ENCODE assay signal across 30 cellular contexts in genomic region chr6:129786548-129786947, GRCh38.
A peak's percentile ranks its signal among the peaks of the same experiment; 100 is the strongest.
DNase-seq lines count a peak whose midpoint lies in the region; ATAC-seq, FAIRE-seq and TF ChIP-seq lines count a peak whose summit lies in the region.
"Had no signal": no experiment of that assay in that cellular context is flagged by ENCODE, and none has a peak within 500 bp of the region (broad histone marks: within the 10 kb centered on the region; RNA-seq: fewer than 3 reads in every experiment).

No MANE protein-coding gene starts in this region.

- H3K27ac ChIP-seq in SK-N-SH (ENCODE audit: low read depth in 2 of 2, low read length in 1 of 2) (no peak overlapping the region), RWPE2 (ENCODE audit: poor library complexity, severe bottlenecking) (no peak overlapping the region)
- H3K27ac ChIP-seq: HL-60, neural progenitor cell, right atrium auricular region, upper lobe of right lung had no signal

- H3K27me3 ChIP-seq in SK-N-SH (ENCODE audit: insufficient read depth): no peaks in the 10 kb centered on the region
- no peaks in the 10 kb centered on the region for H3K27me3 ChIP-seq in RWPE2 (ENCODE audit: insufficient read depth, poor library complexity, severe bottlenecking)
- H3K27me3 ChIP-seq: neural progenitor cell, right atrium auricular region, upper lobe of right lung had no signal

- H3K9me3 ChIP-seq in SK-N-SH (no peaks in the 10 kb centered on the region), RWPE2 (ENCODE audit: severe bottlenecking) (no peaks in the 10 kb centered on the region)
- H3K9me3 ChIP-seq: right atrium auricular region, upper lobe of right lung had no signal

- no peaks in the 10 kb centered on the region for H4K20me1 ChIP-seq in SK-N-SH (ENCODE audit: insufficient read depth)

- ATAC-seq in SK-N-SH treated with all-trans-retinoic acid at 6 μM for 48 hours: no peak
- peak; percentile 58; the same call in 1 of the 3 replicates for ATAC-seq in RWPE2 (ENCODE audit: low read depth)
- ATAC-seq in GM19351 (IDR thresholded peaks at IDR 0.05; ENCODE audit: unreplicated experiment): no peak
- ATAC-seq in GM19452 (IDR thresholded peaks at IDR 0.05; ENCODE audit: unreplicated experiment): no peak
- ATAC-seq: activated CD4-positive, CD25-positive, alpha-beta regulatory T cell treated with anti-CD3 and anti-CD28 coated beads, Interleukin-2, amount 50 U/mL, for 24 hours; upper lobe of right lung had no signal

- H3K4me1 ChIP-seq in SK-N-SH (ENCODE audit: control insufficient read depth in 1 of 2, insufficient read depth in 2 of 2, low read depth in 1 of 2, low read length in 1 of 2) (peaks cover 0 to 12% of the 10 kb centered on the region in 2 experiments; a peak in 1 of 4 replicates), RWPE2 (ENCODE audit: insufficient read depth, poor library complexity, severe bottlenecking) (peaks cover 7% of the 10 kb centered on the region)
- H3K4me1 ChIP-seq: neural progenitor cell, right atrium auricular region, upper lobe of right lung had no signal

- no peak for FAIRE-seq in GM12892 (lab: Jason Lieb, UNC)
- FAIRE-seq: GM19239 had no signal

- 31% methylated on average over 3 of the region's 3 CpGs for WGBS in SK-N-SH (ENCODE audit: low lambda C conversion rate)

- POLR2A ChIA-PET in SK-N-SH (lab: Yijun Ruan, JAX): no interaction called here

- H3K4me3 ChIP-seq in SK-N-SH (ENCODE audit: low read depth in 2 of 2, low read length in 1 of 2): no peak overlapping the region
- no peak overlapping the region for H3K4me3 ChIP-seq in RWPE2 (ENCODE audit: severe bottlenecking)
- no peak overlapping the region for H3K4me3 ChIP-seq in fibroblast of mammary gland (ENCODE audit: control insufficient read depth, low read depth, low read length)
- H3K4me3 ChIP-seq: neural progenitor cell, right atrium auricular region, upper lobe of right lung had no signal

- H3K4me2 ChIP-seq in SK-N-SH: no peak overlapping the region
- H3K4me2 ChIP-seq: neural progenitor cell had no signal

- H3K9ac ChIP-seq in SK-N-SH: no peak overlapping the region
- H3K9ac ChIP-seq: neural progenitor cell had no signal

- H3K9me2 ChIP-seq in SK-N-SH: no peaks in the 10 kb centered on the region

- H3K36me3 ChIP-seq in SK-N-SH (replicated peaks in 1 of 2; ENCODE audit: control insufficient read depth in 1 of 2, insufficient read depth in 2 of 2, low read length in 1 of 2): no peaks in the 10 kb centered on the region
- H3K36me3 ChIP-seq in RWPE2 (ENCODE audit: low read depth): no peaks in the 10 kb centered on the region
- H3K36me3 ChIP-seq: neural progenitor cell, right atrium auricular region, upper lobe of right lung had no signal

- no peak for TF ChIP-seq POLR2A in GM12892 (IDR thresholded peaks at IDR 0.05; ENCODE audit: low read depth, low read length)

- DNase-seq in SK-N-SH (no peak), RWPE2 (ENCODE audit: low spot score) (no peak), fibroblast of mammary gland (ENCODE audit: low read depth) (peak; percentile 54), GM12892 (ENCODE audit: insufficient read length) (no peak), ureter (ENCODE audit: low spot score) (no peak)
- DNase-seq: 8988T; activated CD4-positive, alpha-beta T cell treated with anti-CD3 and anti-CD28 coated beads, Interleukin-2, amount 50 U/mL, for 48 hours; activated naive CD4-positive, alpha-beta T cell treated with Interleukin-2 at 50 U/mL for 16 hours; CD4-positive, alpha-beta T cell; DMS 273 treated with DMSO at 0.1 percent for 48 hours; effector CD4-positive, alpha-beta T cell; GDM1; HFFc6; hippocampal formation; NCI-H1092; NCI-H187; NCI-H2171 treated with DMSO at 0.1 percent for 48 hours; NCI-H524; NK-92 treated with Interleukin-12 subunit alpha and Interleukin-12 subunit beta, amount 100 ng/mL, for 24 hours; stimulated activated CD4-positive, alpha-beta T cell treated with anti-CD3 and anti-CD28 coated beads, Interleukin-2, amount 100 ng/mL, for 48 hours; substantia nigra; upper lobe of right lung had no signal

- H2AFZ ChIP-seq in SK-N-SH (ENCODE audit: low read depth): no peak overlapping the region

- no peaks in the 10 kb centered on the region for H3K79me2 ChIP-seq in SK-N-SH (ENCODE audit: insufficient read depth)

- peaks cover 8% of the 10 kb centered on the region for H3F3A ChIP-seq in SK-N-SH (replicated peaks; ENCODE audit: insufficient read depth)

- TF ChIP-seq RAD21 in SK-N-SH (IDR thresholded peaks at IDR 0.05; ENCODE audit: low read length): no peak

- TF ChIP-seq EP300 in SK-N-SH (IDR thresholded peaks at IDR 0.05; ENCODE audit: borderline replicate concordance in 1 of 2, low read depth in 1 of 2, low read length in 1 of 2): no peak

- TF ChIP-seq CTCF in SK-N-SH (IDR thresholded peaks at IDR 0.05) (no peak), RWPE2 (IDR thresholded peaks at IDR 0.05; ENCODE audit: poor library complexity, severe bottlenecking) (no peak), fibroblast of mammary gland (conservative IDR thresholded peaks at IDR 0.05; ENCODE audit: control insufficient read depth, insufficient read depth, low read depth, low read length) (no peak)

- CTCF ChIA-PET in SK-N-SH (lab: Yijun Ruan, JAX): interaction anchor here (1.8 kb wide), 1 partner anchor 11 kb away, joined by 13 read pairs; no protein-coding TSS in a partner anchor

TF ChIP-seq in SK-N-SH, 30 proteins besides CTCF, POLR2A, EP300 and RAD21:
- TF ChIP-seq FOSL2 (IDR thresholded peaks at IDR 0.05; ENCODE audit: borderline replicate concordance, low read depth) (peak; percentile 5; the same call in 1 of the 2 replicates), MAX (IDR thresholded peaks at IDR 0.05; ENCODE audit: low read depth) (no peak), TEAD4 (IDR thresholded peaks at IDR 0.05; ENCODE audit: borderline replicate concordance, insufficient read depth) (no peak), FOXM1 (IDR thresholded peaks at IDR 0.05; ENCODE audit: low read depth) (no peak), GATA2 (CRISPR knock-in tag; IDR thresholded peaks at IDR 0.05) (no peak), RXRA (IDR thresholded peaks at IDR 0.05; ENCODE audit: borderline replicate concordance, low read depth) (no peak), IRF3 (IDR thresholded peaks at IDR 0.05; ENCODE audit: low read depth, low read length) (no peak)

TF ChIP-seq in SK-N-SH treated with all-trans-retinoic acid at 6 μM for 48 hours, 23 proteins besides CTCF, POLR2A, EP300 and RAD21:
- TF ChIP-seq SNAI2 (CRISPR knock-in tag; IDR thresholded peaks at IDR 0.05): no peak
